In the genomic region with DNA sequence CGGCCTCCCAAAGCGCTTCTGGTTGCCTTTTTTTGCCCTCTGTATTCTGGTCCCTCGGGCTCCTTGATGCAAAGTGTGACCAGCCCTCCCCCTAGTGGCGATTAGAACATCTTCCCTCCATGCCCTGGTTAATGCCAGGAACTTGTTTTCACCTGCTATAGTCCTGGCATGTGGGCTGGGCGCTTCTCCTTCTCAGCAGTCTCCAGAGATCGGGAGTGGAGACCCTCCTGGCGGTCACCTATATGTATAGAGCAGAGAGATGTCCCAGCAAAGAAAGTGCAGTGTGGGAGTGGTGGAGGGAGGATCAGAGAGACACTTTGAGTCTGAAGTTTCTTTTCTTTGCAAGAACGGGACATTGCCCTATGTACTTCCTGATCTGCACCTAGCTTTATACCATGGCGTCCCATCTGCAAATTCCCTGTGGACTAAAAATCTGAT, we compare ENCODE assay signal across 8 cellular contexts.
DNase-seq lines count a peak whose midpoint lies in the region; ATAC-seq and TF ChIP-seq lines count a peak whose summit lies in the region.

No MANE protein-coding gene starts in this region.

- ATAC-seq in GM19395 (IDR thresholded peaks at IDR 0.05; ENCODE audit: unreplicated experiment) (peak; percentile 98), HG03354 (IDR thresholded peaks at IDR 0.05; ENCODE audit: poor library complexity, severe bottlenecking, unreplicated experiment) (peak; percentile 98), thoracic aorta (ENCODE audit: insufficient number of reproducible peaks, low FRiP score, low read depth) (no peak)
- peak; percentile 78 for ATAC-seq in naive thymus-derived CD4-positive, alpha-beta T cell

- H3K27ac Mint-ChIP-seq in Caco-2 (ENCODE audit: unreplicated experiment): no peak overlapping the region
- no peak overlapping the region for H3K27ac Mint-ChIP-seq in activated CD4-positive, alpha-beta memory T cell treated with anti-CD3 and anti-CD28 coated beads, Interleukin-2, amount 10 ng/mL, durations not matched to agents 7 days and 5 days
- peak overlapping the region in 1 of 9 donors; percentile 47 for H3K27ac Mint-ChIP-seq in naive thymus-derived CD4-positive, alpha-beta T cell

- no peak overlapping the region for H3K27ac ChIP-seq in naive thymus-derived CD4-positive, alpha-beta T cell (ENCODE audit: low read depth, low read length)
- no peak overlapping the region for H3K27ac ChIP-seq in thoracic aorta

- H3K27me3 ChIP-seq in Caco-2 (replicated peaks; ENCODE audit: control insufficient read depth, insufficient read depth, low read length): no peaks in the 10 kb centered on the region
- H3K27me3 ChIP-seq in naive thymus-derived CD4-positive, alpha-beta T cell (ENCODE audit: control insufficient read depth in 2 of 2, insufficient read depth in 2 of 2, low read length in 2 of 2): peaks cover 0 to 4% of the 10 kb centered on the region in 2 donors
- no peaks in the 10 kb centered on the region for H3K27me3 ChIP-seq in thoracic aorta (replicated peaks; ENCODE audit: insufficient read depth)

- POLR2A ChIA-PET in Caco-2 (lab: Charles Lee): no interaction called here
- POLR2A ChIA-PET in activated CD4-positive, alpha-beta memory T cell treated with anti-CD3 and anti-CD28 coated beads, Interleukin-2, amount 10 ng/mL, durations not matched to agents 7 days and 5 days (lab: Charles Lee): no interaction called here
- POLR2A ChIA-PET in naive thymus-derived CD4-positive, alpha-beta T cell (lab: Charles Lee): no interaction called here

- H3K4me1 ChIP-seq in Caco-2 (no peaks in the 10 kb centered on the region), thoracic aorta (ENCODE audit: control insufficient read depth in 1 of 2, low read depth in 2 of 2) (no peaks in the 10 kb centered on the region)
- H3K4me1 ChIP-seq in naive thymus-derived CD4-positive, alpha-beta T cell (ENCODE audit: control insufficient read depth in 2 of 2, insufficient read depth in 2 of 2, low read length in 2 of 2): no peaks in the 10 kb centered on the region

- peaks cover 3% of the 10 kb centered on the region; the same call in 1 of the 2 replicates for H3K9me3 ChIP-seq in Caco-2
- no peaks in the 10 kb centered on the region for H3K9me3 ChIP-seq in naive thymus-derived CD4-positive, alpha-beta T cell (ENCODE audit: control insufficient read depth in 2 of 3, low read length in 3 of 3)
- H3K9me3 ChIP-seq in thoracic aorta: no peaks in the 10 kb centered on the region

- no peak overlapping the region for H3K4me3 ChIP-seq in Caco-2 (ENCODE audit: low read depth, low read length)
- peak overlapping the region; percentile 36 for H3K4me3 ChIP-seq in epithelial cell of proximal tubule (ENCODE audit: low read depth, low read length)
- H3K4me3 ChIP-seq in naive thymus-derived CD4-positive, alpha-beta T cell (ENCODE audit: low read length): no peak overlapping the region
- no peak overlapping the region for H3K4me3 ChIP-seq in thoracic aorta

- DNase-seq in Caco-2 (peak; percentile 78), NCI-H510A treated with DMSO at 0.1 percent for 48 hours (lab: John Stamatoyannopoulos, UW) (peak; percentile 12), epithelial cell of proximal tubule (ENCODE audit: low read depth) (peak; percentile 29), thoracic aorta (ENCODE audit: low spot score) (no peak)
- peak; percentile 47 for DNase-seq in activated CD4-positive, alpha-beta memory T cell treated with anti-CD3 and anti-CD28 coated beads, Interleukin-2, amount 10 ng/mL, durations not matched to agents 7 days and 5 days
- peak in 7 of 9 donors; percentile 39 to 68 (median 61) for DNase-seq in naive thymus-derived CD4-positive, alpha-beta T cell

- H3K27me3 Mint-ChIP-seq in Caco-2 (ENCODE audit: insufficient read depth, unreplicated experiment): peaks cover 15% of the 10 kb centered on the region
- peaks cover 12% of the 10 kb centered on the region for H3K27me3 Mint-ChIP-seq in activated CD4-positive, alpha-beta memory T cell treated with anti-CD3 and anti-CD28 coated beads, Interleukin-2, amount 10 ng/mL, durations not matched to agents 7 days and 5 days
- peaks cover 22 to 40% (median 26%) of the 10 kb centered on the region in 5 donors for H3K27me3 Mint-ChIP-seq in naive thymus-derived CD4-positive, alpha-beta T cell

- H3K4me3 Mint-ChIP-seq in Caco-2 (ENCODE audit: unreplicated experiment): no peak overlapping the region
- H3K4me3 Mint-ChIP-seq in activated CD4-positive, alpha-beta memory T cell treated with anti-CD3 and anti-CD28 coated beads, Interleukin-2, amount 10 ng/mL, durations not matched to agents 7 days and 5 days: no peak overlapping the region
- peak overlapping the region in 8 of 10 donors; percentile 7 to 62 (median 50) for H3K4me3 Mint-ChIP-seq in naive thymus-derived CD4-positive, alpha-beta T cell

- no TSS peak for BruUV-seq in Caco-2 (replicated peaks; lab: Mats Ljungman, UMichigan)

- H3K4me1 Mint-ChIP-seq in Caco-2 (ENCODE audit: low read depth, unreplicated experiment): no peaks in the 10 kb centered on the region
- no peaks in the 10 kb centered on the region for H3K4me1 Mint-ChIP-seq in activated CD4-positive, alpha-beta memory T cell treated with anti-CD3 and anti-CD28 coated beads, Interleukin-2, amount 10 ng/mL, durations not matched to agents 7 days and 5 days
- peaks cover 3 to 15% (median 12%) of the 10 kb centered on the region in 7 donors for H3K4me1 Mint-ChIP-seq in naive thymus-derived CD4-positive, alpha-beta T cell

- H3K36me3 Mint-ChIP-seq in Caco-2 (ENCODE audit: insufficient read depth, unreplicated experiment): no peaks in the 10 kb centered on the region
- H3K36me3 Mint-ChIP-seq in activated CD4-positive, alpha-beta memory T cell treated with anti-CD3 and anti-CD28 coated beads, Interleukin-2, amount 10 ng/mL, durations not matched to agents 7 days and 5 days (ENCODE audit: low read depth): no peaks in the 10 kb centered on the region
- H3K36me3 Mint-ChIP-seq in naive thymus-derived CD4-positive, alpha-beta T cell: no peaks in the 10 kb centered on the region

- peak; percentile 92 to 95 for TF ChIP-seq CTCF in Caco-2 (IDR thresholded peaks at IDR 0.05; ENCODE audit: insufficient read depth in 1 of 2, low read depth in 1 of 2, low read length in 1 of 2, severe bottlenecking in 1 of 2, unreplicated experiment in 1 of 2)
- TF ChIP-seq CTCF in epithelial cell of proximal tubule (conservative IDR thresholded peaks at IDR 0.05; ENCODE audit: low read depth, low read length): peak; percentile 91
- peak; percentile 37 for TF ChIP-seq CTCF in thoracic aorta (IDR thresholded peaks at IDR 0.05)

- CTCF ChIA-PET in Caco-2 (lab: Charles Lee): interaction anchor here (0.6 to 1.9 kb wide), 2 partner anchors 388 to 491 kb away, joined by 4 to 5 read pairs; no protein-coding TSS in a partner anchor
- CTCF ChIA-PET in activated CD4-positive, alpha-beta memory T cell treated with anti-CD3 and anti-CD28 coated beads, Interleukin-2, amount 10 ng/mL, durations not matched to agents 7 days and 5 days (lab: Charles Lee): interaction anchor here (1.2 to 2.4 kb wide), 3 partner anchors 388 to 545 kb away, joined by 3 to 6 read pairs (median 5); no protein-coding TSS in a partner anchor
- CTCF ChIA-PET in naive thymus-derived CD4-positive, alpha-beta T cell (lab: Charles Lee): interaction anchor here (0.6 to 2.0 kb wide), 2 partner anchors 174 to 187 kb away, joined by 3 to 4 read pairs; no protein-coding TSS in a partner anchor

- intact Hi-C loops in Caco-2 (cut with micrococcal nuclease; ENCODE audit: unreplicated experiment): loop anchor here (1.0 to 2.0 kb wide), 4 partner anchors 187 to 544 kb away; no protein-coding TSS in a partner anchor
- intact Hi-C loops in naive thymus-derived CD4-positive, alpha-beta T cell (cut with micrococcal nuclease): loop anchor here (1.0 to 5.0 kb wide), 8 partner anchors 166 to 1711 kb away; no protein-coding TSS in a partner anchor

- no peaks in the 10 kb centered on the region for H3K36me3 ChIP-seq in Caco-2 (ENCODE audit: control insufficient read depth, insufficient read depth, low read length)
- H3K36me3 ChIP-seq in naive thymus-derived CD4-positive, alpha-beta T cell (ENCODE audit: control insufficient read depth in 2 of 3, insufficient read depth in 3 of 3, low read length in 3 of 3): no peaks in the 10 kb centered on the region
- no peaks in the 10 kb centered on the region for H3K36me3 ChIP-seq in thoracic aorta

- H3K9me3 Mint-ChIP-seq in Caco-2 (ENCODE audit: unreplicated experiment): no peaks in the 10 kb centered on the region
- no peaks in the 10 kb centered on the region for H3K9me3 Mint-ChIP-seq in activated CD4-positive, alpha-beta memory T cell treated with anti-CD3 and anti-CD28 coated beads, Interleukin-2, amount 10 ng/mL, durations not matched to agents 7 days and 5 days
- peaks cover 0 to 5% (median 0%) of the 10 kb centered on the region in 11 donors for H3K9me3 Mint-ChIP-seq in naive thymus-derived CD4-positive, alpha-beta T cell

Comparison
In these comparisons a context has a peak if more than half of its experiments do, and no peak if none do; other contexts are left out.
1. H3K4me3 Mint-ChIP-seq: peak in naive thymus-derived CD4-positive, alpha-beta T cell (8 of 10); none in Caco-2 (single experiment) and activated CD4-positive, alpha-beta memory T cell treated with anti-CD3 and anti-CD28 coated beads, Interleukin-2, amount 10 ng/mL, durations not matched to agents 7 days and 5 days (single experiment).
2. CTCF ChIP-seq: peak in every context shown above with its lines; median percentile 94 in Caco-2; 91 in epithelial cell of proximal tubule; 37 in thoracic aorta.